Comparison of ENCODE assay signal across 15 cellular contexts in the genomic region with DNA sequence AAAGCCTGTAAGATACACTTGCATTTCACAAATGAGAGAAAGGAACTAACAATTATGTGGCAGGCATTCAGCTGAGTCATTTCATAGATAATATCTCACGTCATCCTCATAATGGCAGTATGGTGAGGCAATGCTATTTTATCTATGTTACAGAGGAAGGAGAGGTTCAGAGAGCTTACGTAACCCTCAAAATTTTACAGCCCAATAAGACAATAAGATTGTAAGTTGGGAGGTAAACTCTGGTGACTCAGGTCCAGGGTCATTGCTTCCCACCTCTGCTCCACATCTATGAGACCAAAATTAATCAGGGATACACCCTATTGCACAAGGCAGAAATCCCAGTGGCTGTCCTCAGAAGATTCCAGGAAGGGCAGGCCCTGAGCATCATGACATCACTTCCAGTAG.
A peak's percentile ranks its signal among the peaks of the same experiment; 100 is the strongest.
DNase-seq lines count a peak whose midpoint lies in the region; ATAC-seq and TF ChIP-seq lines count a peak whose summit lies in the region.
"Had no signal": no experiment of that assay in that cellular context is flagged by ENCODE, and none has a peak within 500 bp of the region (broad histone marks: within the 10 kb centered on the region; RNA-seq: fewer than 3 reads in every experiment).

No MANE protein-coding gene starts in this region.

- H3K27ac ChIP-seq in mammary epithelial cell (ENCODE audit: insufficient read depth, low read depth, low read length), result no peak overlapping the region
- H3K27ac ChIP-seq: pancreas, thyroid gland had no signal

- dilution Hi-C loops in mammary epithelial cell (cut with HindIII; ENCODE audit: low sequenced_read_pairs), result no loop called here

- in situ Hi-C loops in mammary epithelial cell (cut with MboI; ENCODE audit: low sequenced_read_pairs in 2 of 2), result no loop called here

- no peak overlapping the region for H3K4me2 ChIP-seq in mammary epithelial cell (ENCODE audit: insufficient read depth, low read depth, low read length)

- BruUV-seq in mammary epithelial cell (replicated peaks; lab: Mats Ljungman, UMichigan), result no TSS peak

- H3K4me1 ChIP-seq in mammary epithelial cell (ENCODE audit: insufficient read depth, low read length), result no peaks in the 10 kb centered on the region
- H3K4me1 ChIP-seq: pancreas, thyroid gland had no signal

- CTCF ChIA-PET in mammary epithelial cell (lab: Charles Lee; ENCODE audit: low non-redundant PET), result no interaction called here

- WGBS in mammary epithelial cell (ENCODE audit: low coverage, missing lambda C conversion rate), result 29% methylated on average over 2 of the region's 2 CpGs

- H3K36me3 ChIP-seq in mammary epithelial cell (ENCODE audit: insufficient read depth, low read length), result no peaks in the 10 kb centered on the region
- H3K36me3 ChIP-seq: pancreas, thyroid gland had no signal

- no peak overlapping the region for H3K9ac ChIP-seq in mammary epithelial cell (ENCODE audit: insufficient read depth, low read length)

- intact Hi-C loops in mammary epithelial cell (cut with micrococcal nuclease), result no loop called here

- H2AFZ ChIP-seq in mammary epithelial cell (ENCODE audit: low read depth, low read length), result no peak overlapping the region

- no peaks in the 10 kb centered on the region for H3K79me2 ChIP-seq in mammary epithelial cell (ENCODE audit: insufficient read depth, low read length)

- no peak for ATAC-seq in GM19324 (IDR thresholded peaks at IDR 0.05; ENCODE audit: low FRiP score, unreplicated experiment)
- ATAC-seq: effector memory CD8-positive, alpha-beta T cell; left colon had no signal

- DNase-seq in EH (ENCODE audit: low read depth) (peak; percentile 94), NOMO-1 treated with DMSO at 0.1 percent for 48 hours (lab: John Stamatoyannopoulos, UW; ENCODE audit: unreplicated experiment) (peak; percentile 97), mammary epithelial cell (peak; percentile 72), kidney tubule cell (ENCODE audit: low spot score) (peak; percentile 25), UCSD-AML1 (lab: John Stamatoyannopoulos, UW; ENCODE audit: unreplicated experiment) (no peak), DMS 273 treated with DMSO at 0.1 percent for 48 hours (lab: John Stamatoyannopoulos, UW) (no peak)
- no peak for DNase-seq in central memory CD4-positive, alpha-beta T cell
- DNase-seq: activated CD4-positive, CD25-positive, alpha-beta regulatory T cell treated with anti-CD3 and anti-CD28 coated beads, Interleukin-2, amount 50 U/mL, for 72 hours; activated gamma-delta T cell treated with Interleukin-2 at 50 U/mL for 16 hours; effector memory CD8-positive, alpha-beta T cell; left colon; NCI-H1105 treated with DMSO at 0.1 percent for 48 hours; pancreas; thyroid gland had no signal

- no peak for TF ChIP-seq CTCF in mammary epithelial cell (conservative IDR thresholded peaks at IDR 0.05 in 1 of 2, IDR thresholded peaks at IDR 0.05 in 1 of 2; ENCODE audit: extremely low read depth in 1 of 2, insufficient read depth in 1 of 2, low read depth in 1 of 2, low read length in 2 of 2)

- no peak overlapping the region for H3K4me3 ChIP-seq in mammary epithelial cell (replicated peaks in 1 of 3; ENCODE audit: insufficient read depth in 1 of 3, low read depth in 2 of 3, low read length in 3 of 3)
- H3K4me3 ChIP-seq: pancreas, thyroid gland had no signal

- H4K20me1 ChIP-seq in mammary epithelial cell (ENCODE audit: insufficient read depth, low read length), result no peaks in the 10 kb centered on the region

- H3K27me3 ChIP-seq in mammary epithelial cell (ENCODE audit: insufficient read depth, low read length), result no peaks in the 10 kb centered on the region
- H3K27me3 ChIP-seq: pancreas, thyroid gland had no signal

- H3K9me3 ChIP-seq in mammary epithelial cell (replicated peaks; ENCODE audit: insufficient read depth, low read length), result no peaks in the 10 kb centered on the region
- H3K9me3 ChIP-seq: pancreas, thyroid gland had no signal

Comparison
In these comparisons a context has a peak if more than half of its experiments do, and no peak if none do; other contexts are left out.
1. DNase-seq: peak in EH (single experiment), NOMO-1 treated with DMSO at 0.1 percent for 48 hours (single experiment), mammary epithelial cell (single experiment) and kidney tubule cell (single experiment); none in central memory CD4-positive, alpha-beta T cell (single experiment), UCSD-AML1 (single experiment) and DMS 273 treated with DMSO at 0.1 percent for 48 hours (single experiment).